ENCODE assay signal across 29 cellular contexts in the genomic region with DNA sequence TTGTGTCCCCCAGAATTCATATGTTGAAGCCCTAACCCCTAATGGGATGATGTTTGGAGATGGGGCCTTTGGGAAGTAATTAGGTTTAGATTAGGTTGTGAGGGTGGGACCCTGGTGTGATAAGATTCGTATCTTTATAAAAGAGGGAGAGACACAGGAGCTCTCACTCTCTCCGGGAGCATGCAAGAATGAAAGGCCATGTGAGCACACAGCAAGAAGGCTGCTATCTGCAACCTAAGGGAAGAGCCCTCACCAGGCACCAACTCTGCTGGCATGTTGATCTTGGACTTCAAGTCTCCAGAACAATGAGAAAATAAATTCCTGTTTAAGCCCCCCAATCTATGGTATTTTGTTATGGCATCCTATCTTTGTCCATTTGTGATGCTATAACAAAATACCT.
"Had no signal": no experiment of that assay in that cellular context is flagged by ENCODE, and none has a peak within 500 bp of the region (broad histone marks: within the 10 kb centered on the region; RNA-seq: fewer than 3 reads in every experiment).

No MANE protein-coding gene starts in this region.

- H3K4me1 ChIP-seq: parathyroid adenoma, psoas muscle, right lobe of liver, sigmoid colon, stomach, thyroid gland, tibial nerve, upper lobe of right lung, uterus had no signal

- H3K36me3 ChIP-seq: ovary, right lobe of liver, sigmoid colon, stomach, thoracic aorta, thyroid gland, upper lobe of right lung, uterus had no signal

- H3K9ac ChIP-seq: parathyroid adenoma had no signal

- ATAC-seq: naive thymus-derived CD8-positive, alpha-beta T cell; natural killer cell treated with Interleukin-12 subunit alpha and Interleukin-12 subunit beta and Interleukin-15 and Interleukin-18, amount 100 ng/mL, for 72 hours; psoas muscle; right cardiac atrium; right lobe of liver; stimulated activated effector memory CD8-positive, alpha-beta T cell treated with anti-CD3 and anti-CD28 coated beads, Interleukin-12 subunit alpha, Interleukin-12 subunit beta, amount 100 ng/mL, for 72 hours; stimulated activated naive B cell treated with anti-CD40 and anti-IgM and Interleukin-4, amounts not matched to agents 10 μg/mL and 1 μg/mL and 100 μg/mL, for 72 hours; upper lobe of right lung had no signal

- DNase-seq: naive thymus-derived CD8-positive, alpha-beta T cell; nephron progenitor cell; occipital lobe; ovary; posterior cingulate gyrus; psoas muscle; right cardiac atrium; right lobe of liver; sigmoid colon; small intestine; stimulated activated CD4-positive, alpha-beta T cell treated with anti-CD3 and anti-CD28 coated beads, Interleukin-15, amount 100 ng/mL, for 24 hours; stimulated activated CD4-positive, alpha-beta T cell treated with anti-CD3 and anti-CD28 coated beads, Interleukin-2, amount 100 ng/mL, for 24 hours; stimulated activated CD4-positive, alpha-beta T cell treated with anti-CD3 and anti-CD28 coated beads, Interleukin-2, amount 100 ng/mL, for 48 hours; stimulated activated CD4-positive, alpha-beta T cell treated with anti-CD3 and anti-CD28 coated beads, Interleukin-4, amount 100 ng/mL, for 24 hours; stimulated activated naive B cell treated with anti-CD40 and anti-IgM and Interleukin-4, amounts not matched to agents 10 μg/mL and 1 μg/mL and 100 μg/mL, for 72 hours; stimulated activated naive CD4-positive, alpha-beta T cell treated with Interleukin-2 at 50 U/mL for 16 hours; stomach; thyroid gland; trophoblast cell; upper lobe of right lung; uterus had no signal

- H3K27me3 ChIP-seq: ovary, right lobe of liver, sigmoid colon, stomach, thyroid gland, tibial nerve, upper lobe of right lung, uterus had no signal

- H3K27ac Mint-ChIP-seq: naive thymus-derived CD8-positive, alpha-beta T cell; natural killer cell treated with Interleukin-12 subunit alpha and Interleukin-12 subunit beta and Interleukin-15 and Interleukin-18, amount 100 ng/mL, for 72 hours; nephron progenitor cell; progenitor cell of endocrine pancreas; stimulated activated effector memory CD8-positive, alpha-beta T cell treated with anti-CD3 and anti-CD28 coated beads, Interleukin-12 subunit alpha, Interleukin-12 subunit beta, amount 100 ng/mL, for 72 hours; stimulated activated naive B cell treated with anti-CD40 and anti-IgM and Interleukin-4, amounts not matched to agents 10 μg/mL and 1 μg/mL and 100 μg/mL, for 72 hours; stimulated activated naive CD8-positive, alpha-beta T cell treated with anti-CD3 and anti-CD28 coated beads, Interleukin-15, Interleukin-2, amounts not matched to agents 100 ng/mL and 50 ng/mL, for 24 hours had no signal

- H3K4me1 Mint-ChIP-seq: nephron progenitor cell; stimulated activated effector memory CD8-positive, alpha-beta T cell treated with anti-CD3 and anti-CD28 coated beads, Interleukin-12 subunit alpha, Interleukin-12 subunit beta, amount 100 ng/mL, for 72 hours had no signal

- H2AFZ ChIP-seq: parathyroid adenoma had no signal

- H3K9me3 ChIP-seq: ovary, psoas muscle, right lobe of liver, sigmoid colon, stomach, thoracic aorta, thyroid gland, tibial nerve, upper lobe of right lung, uterus had no signal

- H3K27me3 Mint-ChIP-seq: naive thymus-derived CD8-positive, alpha-beta T cell; natural killer cell treated with Interleukin-12 subunit alpha and Interleukin-12 subunit beta and Interleukin-15 and Interleukin-18, amount 100 ng/mL, for 72 hours; progenitor cell of endocrine pancreas; stimulated activated naive B cell treated with anti-CD40 and anti-IgM and Interleukin-4, amounts not matched to agents 10 μg/mL and 1 μg/mL and 100 μg/mL, for 72 hours; stimulated activated naive CD8-positive, alpha-beta T cell treated with anti-CD3 and anti-CD28 coated beads, Interleukin-15, Interleukin-2, amounts not matched to agents 100 ng/mL and 50 ng/mL, for 24 hours had no signal

- H3K36me3 Mint-ChIP-seq: natural killer cell treated with Interleukin-12 subunit alpha and Interleukin-12 subunit beta and Interleukin-15 and Interleukin-18, amount 100 ng/mL, for 72 hours; stimulated activated effector memory CD8-positive, alpha-beta T cell treated with anti-CD3 and anti-CD28 coated beads, Interleukin-12 subunit alpha, Interleukin-12 subunit beta, amount 100 ng/mL, for 72 hours had no signal

- H3K27ac ChIP-seq: ovary, parathyroid adenoma, psoas muscle, right lobe of liver, sigmoid colon, stomach, thoracic aorta, thyroid gland, tibial nerve, upper lobe of right lung, uterus had no signal

- H3K4me3 Mint-ChIP-seq: naive thymus-derived CD8-positive, alpha-beta T cell; natural killer cell treated with Interleukin-12 subunit alpha and Interleukin-12 subunit beta and Interleukin-15 and Interleukin-18, amount 100 ng/mL, for 72 hours; nephron progenitor cell; neural crest cell; stimulated activated effector memory CD8-positive, alpha-beta T cell treated with anti-CD3 and anti-CD28 coated beads, Interleukin-12 subunit alpha, Interleukin-12 subunit beta, amount 100 ng/mL, for 72 hours; stimulated activated naive B cell treated with anti-CD40 and anti-IgM and Interleukin-4, amounts not matched to agents 10 μg/mL and 1 μg/mL and 100 μg/mL, for 72 hours; stimulated activated naive CD8-positive, alpha-beta T cell treated with anti-CD3 and anti-CD28 coated beads, Interleukin-15, Interleukin-2, amounts not matched to agents 100 ng/mL and 50 ng/mL, for 24 hours had no signal

- H3K4me3 ChIP-seq: ovary, psoas muscle, right lobe of liver, sigmoid colon, stomach, thoracic aorta, thyroid gland, tibial nerve, upper lobe of right lung, uterus had no signal

- H3K79me2 ChIP-seq: parathyroid adenoma had no signal

- H3K9me3 Mint-ChIP-seq: natural killer cell treated with Interleukin-12 subunit alpha and Interleukin-12 subunit beta and Interleukin-15 and Interleukin-18, amount 100 ng/mL, for 72 hours; nephron progenitor cell; stimulated activated effector memory CD8-positive, alpha-beta T cell treated with anti-CD3 and anti-CD28 coated beads, Interleukin-12 subunit alpha, Interleukin-12 subunit beta, amount 100 ng/mL, for 72 hours; stimulated activated naive CD8-positive, alpha-beta T cell treated with anti-CD3 and anti-CD28 coated beads, Interleukin-15, Interleukin-2, amounts not matched to agents 100 ng/mL and 50 ng/mL, for 24 hours had no signal
